In the genomic region with DNA sequence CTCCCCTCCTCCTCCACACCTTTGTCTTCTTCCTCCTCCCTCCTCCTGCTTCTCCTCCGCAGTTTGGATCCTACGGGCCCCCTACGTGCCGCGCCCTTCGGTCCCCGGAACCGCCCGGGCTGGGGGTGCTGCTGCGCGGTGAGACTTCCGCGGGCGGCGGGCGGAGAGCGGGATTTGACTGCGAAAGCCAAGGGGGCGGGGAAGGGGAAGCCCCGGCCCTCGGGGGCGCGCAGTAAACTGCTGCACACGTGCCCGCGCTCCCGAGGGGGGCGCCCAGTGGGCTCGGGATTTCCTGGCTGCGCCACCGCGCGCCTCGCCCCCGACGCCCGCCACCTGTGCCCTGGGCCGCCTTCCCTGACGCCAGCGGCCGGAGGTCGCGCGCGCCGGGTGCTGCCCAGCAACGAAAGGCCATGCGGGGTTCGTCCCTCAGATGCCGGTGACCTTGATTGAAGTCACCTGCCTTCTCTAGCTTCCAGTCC, we compare ENCODE assay signal across 10 cellular contexts. TPM values are rescaled to one million over a fixed set of nuclear protein-coding genes. Genes with fewer than 3 reads are reported as not detected.
DNase-seq lines count a peak whose midpoint lies in the region; ATAC-seq, FAIRE-seq and TF ChIP-seq lines count a peak whose summit lies in the region.
"Had no signal": no experiment of that assay in that cellular context is flagged by ENCODE, and none has a peak within 500 bp of the region (broad histone marks: within the 10 kb centered on the region; RNA-seq: fewer than 3 reads in every experiment).

No MANE protein-coding gene starts in this region.

- H3K36me3 ChIP-seq in MG63 (no peaks in the 10 kb centered on the region), K562 (ENCODE audit: control insufficient read depth, insufficient read depth, low read length) (no peaks in the 10 kb centered on the region)

- TF ChIP-seq RAD21 in K562 (CRISPR knock-in tag; conservative IDR thresholded peaks at IDR 0.05 in 1 of 2, IDR thresholded peaks at IDR 0.05 in 1 of 2), result no peak

- no peaks in the 10 kb centered on the region for H3K9me3 Mint-ChIP-seq in natural killer cell treated with Interleukin-12 subunit alpha and Interleukin-12 subunit beta and Interleukin-15 and Interleukin-18, amount 100 ng/mL, for 72 hours

- H3K27ac Mint-ChIP-seq in natural killer cell treated with Interleukin-12 subunit alpha and Interleukin-12 subunit beta and Interleukin-15 and Interleukin-18, amount 100 ng/mL, for 72 hours, result no peak overlapping the region

- TF ChIP-seq POLR2A in K562 (conservative IDR thresholded peaks at IDR 0.05), result no peak

- H2AFZ ChIP-seq in K562 (ENCODE audit: low read depth, low read length), result 0 out of 2 replicates have a peak overlapping the region, but pooled peaks have one; percentile 40

- H3K27me3 ChIP-seq in MG63 (no peaks in the 10 kb centered on the region), K562 (ENCODE audit: control insufficient read depth in 2 of 2, insufficient read depth in 2 of 2, low read length in 2 of 2) (peaks cover 0 to 4% of the 10 kb centered on the region in 2 experiments; a peak in 1 of 5 replicates)

- in situ Hi-C loops in K562 (cut with MboI), result loop anchor here (5.0 kb wide), 1 partner anchor 700 kb away; no protein-coding TSS in a partner anchor

- peak overlapping the region; percentile 32; the same call in 1 of the 2 replicates for H3K4me2 ChIP-seq in K562 (ENCODE audit: insufficient read depth, low read length)

- TF ChIP-seq EP300 in K562 (IDR thresholded peaks at IDR 0.05; ENCODE audit: low read length), result no peak

- H3K4me3 ChIP-seq in MG63 (peak overlapping the region; percentile 48), K562 (peak overlapping the region; percentile 28)

- H3K36me3 Mint-ChIP-seq in natural killer cell treated with Interleukin-12 subunit alpha and Interleukin-12 subunit beta and Interleukin-15 and Interleukin-18, amount 100 ng/mL, for 72 hours, result peaks cover 17% of the 10 kb centered on the region

- no peaks in the 10 kb centered on the region for H3K79me2 ChIP-seq in K562 (ENCODE audit: control insufficient read depth, insufficient read depth, low read length)

- H3K9me1 ChIP-seq in K562 (ENCODE audit: control insufficient read depth, insufficient read depth, low read length), result no peaks in the 10 kb centered on the region

- 18% methylated on average over 24 of the region's 50 CpGs for WGBS in K562 (ENCODE audit: insufficient coverage, low coverage, missing lambda C conversion rate)

- no peak for FAIRE-seq in K562 (lab: Jason Lieb, UNC)
- FAIRE-seq: A204.1 had no signal

- peaks cover 27 to 28% of the 10 kb centered on the region in 2 donors for H3K4me1 Mint-ChIP-seq in natural killer cell treated with Interleukin-12 subunit alpha and Interleukin-12 subunit beta and Interleukin-15 and Interleukin-18, amount 100 ng/mL, for 72 hours (ENCODE audit: low read depth in 2 of 2)

- TF ChIP-seq CTCF in K562 (IDR thresholded peaks at IDR 0.05 in 2 of 3, conservative IDR thresholded peaks at IDR 0.05 in 1 of 3; ENCODE audit: insufficient read depth in 2 of 3, low read depth in 1 of 3, low read length in 3 of 3), result no peak

- peak overlapping the region; percentile 84 for H3K4me3 Mint-ChIP-seq in natural killer cell treated with Interleukin-12 subunit alpha and Interleukin-12 subunit beta and Interleukin-15 and Interleukin-18, amount 100 ng/mL, for 72 hours

- intact Hi-C loops in K562 (cut with micrococcal nuclease), result loop anchor here (5.0 kb wide), 2 partner anchors 65 to 115 kb away; a partner anchor contains a TSS

- peaks cover 46 to 63% of the 10 kb centered on the region in 2 donors for H3K27me3 Mint-ChIP-seq in natural killer cell treated with Interleukin-12 subunit alpha and Interleukin-12 subunit beta and Interleukin-15 and Interleukin-18, amount 100 ng/mL, for 72 hours

- DNase-seq in DMS153 (lab: John Stamatoyannopoulos, UW) (peak; percentile 22), DMS153 treated with DMSO at 0.1 percent for 48 hours (lab: John Stamatoyannopoulos, UW; ENCODE audit: unreplicated experiment) (no peak), MG63 (peak; percentile 26), K562 (ENCODE audit: extremely low read depth in 1 of 4, low spot score in 3 of 4) (no peak), DMS114 treated with DMSO at 0.1 percent for 48 hours (lab: John Stamatoyannopoulos, UW; ENCODE audit: unreplicated experiment) (no peak), cerebellar nuclear complex (lab: John Stamatoyannopoulos, UW) (no peak), NCI-H1105 (lab: John Stamatoyannopoulos, UW) (no peak)
- DNase-seq in natural killer cell treated with Interleukin-12 subunit alpha and Interleukin-12 subunit beta and Interleukin-15 and Interleukin-18, amount 100 ng/mL, for 72 hours (ENCODE audit: low spot score), result no peak

- H3K9me3 ChIP-seq in MG63, result no peaks in the 10 kb centered on the region
- H3K9me3 ChIP-seq in K562 (replicated peaks; ENCODE audit: control insufficient read depth, insufficient read depth, low read depth, low read length), result peaks cover 4% of the 10 kb centered on the region; the same call in 1 of the 2 replicates

- no peak for ATAC-seq in K562
- peak; percentile 41 to 56 for ATAC-seq in natural killer cell treated with Interleukin-12 subunit alpha and Interleukin-12 subunit beta and Interleukin-15 and Interleukin-18, amount 100 ng/mL, for 72 hours

- no TSS peak for BruUV-seq in K562 (replicated peaks; lab: Mats Ljungman, UMichigan)

- POLR2A ChIA-PET in K562 (lab: Yijun Ruan, JAX), result interaction anchor here (0.8 kb wide), 1 partner anchor 66 kb away, joined by 3 read pairs; no protein-coding TSS in a partner anchor

- no peak overlapping the region for H3K27ac ChIP-seq in K562 (ENCODE audit: extremely low read depth, low read depth, low read length)
- H3K27ac ChIP-seq: VCaP had no signal

- peaks cover 2 to 31% of the 10 kb centered on the region in 2 experiments; a peak in 4 of 5 replicates for H3K4me1 ChIP-seq in K562 (replicated peaks in 1 of 2; ENCODE audit: control insufficient read depth in 2 of 2, insufficient read depth in 2 of 2, low read length in 2 of 2)

- H4K20me1 ChIP-seq in K562 (replicated peaks; ENCODE audit: control insufficient read depth, insufficient read depth, low read length), result no peaks in the 10 kb centered on the region

- peak overlapping the region in 1 of 2 experiments; percentile 20; a peak in 1 of 4 replicates for H3K9ac ChIP-seq in K562 (ENCODE audit: insufficient read depth in 1 of 2, low read depth in 2 of 2, low read length in 2 of 2)

- CTCF ChIA-PET in K562 (lab: Yijun Ruan, JAX; ENCODE audit: low intra/inter-chr PET ratio), result interaction anchor here (3.7 kb wide), 1 partner anchor 696 kb away, joined by 25 read pairs; no protein-coding TSS in a partner anchor

TF ChIP-seq in K562, 482 proteins besides CTCF, POLR2A, EP300 and RAD21 (continues in another document):
- no peak for TF ChIP-seq GATAD2A (IDR thresholded peaks at IDR 0.05)
- no peak for TF ChIP-seq ZNF77 (CRISPR knock-in tag; IDR thresholded peaks at IDR 0.05)
- TF ChIP-seq L3MBTL2 (IDR thresholded peaks at IDR 0.05), result peak; percentile 46; the same call in 1 of the 2 replicates
- TF ChIP-seq, protein P1, sequence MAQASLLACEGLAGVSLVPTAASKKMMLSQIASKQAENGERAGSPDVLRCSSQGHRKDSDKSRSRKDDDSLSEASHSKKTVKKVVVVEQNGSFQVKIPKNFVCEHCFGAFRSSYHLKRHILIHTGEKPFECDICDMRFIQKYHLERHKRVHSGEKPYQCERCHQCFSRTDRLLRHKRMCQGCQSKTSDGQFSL (CRISPR knock-in tag; IDR thresholded peaks at IDR 0.05), result 0 out of 2 replicates have a peak, but pooled peaks have one; percentile 36
- TF ChIP-seq, protein P1 (tag; IDR thresholded peaks at IDR 0.05), result no peak
- TF ChIP-seq, protein P2, sequence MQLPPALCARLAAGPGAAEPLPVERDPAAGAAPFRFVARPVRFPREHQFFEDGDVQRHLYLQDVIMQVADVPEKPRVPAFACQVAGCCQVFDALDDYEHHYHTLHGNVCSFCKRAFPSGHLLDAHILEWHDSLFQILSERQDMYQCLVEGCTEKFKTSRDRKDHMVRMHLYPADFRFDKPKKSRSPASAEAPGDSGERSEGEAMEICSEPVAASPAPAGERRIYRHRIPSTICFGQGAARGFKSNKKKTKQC (CRISPR knock-in tag; IDR thresholded peaks at IDR 0.05), result 0 out of 2 replicates have a peak, but pooled peaks have one; percentile 38

RNA-seq across cellular contexts. Expression of a gene that starts 3.3 kb away (rescaled TPM):
- 1.2 and 1.5 TPM in 2 replicates for total RNA-seq in MG63 (2014; rRNA removed; shearing (Covaris generic); ENCODE audit: low replicate concordance)
- total RNA-seq in K562 (2011; cell fraction: chromatin; rRNA removed; ENCODE audit: low replicate concordance), result 0.42 and 0.74 TPM in 2 replicates
- total RNA-seq in K562 (2011; cell fraction: nucleolus; rRNA removed), result 0.79 and 1.0 TPM in 2 replicates
- 0.51 and 0.61 TPM in 2 replicates for total RNA-seq in K562 (2011; cell fraction: nucleoplasm; rRNA removed)
- 0.32 and 0.73 TPM in 2 replicates for total RNA-seq in K562 (2014; rRNA removed)
- 0.06 and 0.15 TPM in 2 replicates for total RNA-seq in K562 (2014; rRNA removed; fragmentation: Illumina TruSeq; extraction: Trizol)
- total RNA-seq in K562 (2015; rRNA removed; fragmentation: Illumina TruSeq; extraction: Trizol), result 0.54 and 0.60 TPM in 2 replicates
- total RNA-seq in K562 (2021), result 0.69 and 0.85 TPM in 2 replicates
- polyA plus RNA-seq in K562 (2011; rRNA removed), result 0.22 and 0.49 TPM in 2 replicates
- 0.51 and 0.52 TPM in 2 replicates for polyA plus RNA-seq in K562 (2011; cell fraction: cytosol; rRNA removed)
- polyA plus RNA-seq in K562 (2011; cell fraction: nucleus; rRNA removed), result 1.9 and 2.1 TPM in 2 replicates
- polyA plus RNA-seq in K562 (2012), result 0.84 and 0.85 TPM in 2 replicates
- 0.16 and 0.26 TPM in 2 replicates for polyA plus RNA-seq in K562 (2014; fragmentation: Illumina TruSeq; extraction: Trizol)
- under 1 TPM in 1 of 2 experiments, not detected in 1; 0.03 TPM for polyA plus RNA-seq in K562 (2014; fragmentation: Nextera tagmentation; extraction: Ambion mirVana)
- polyA plus RNA-seq in K562 (2014; rRNA removed), result 0.81 and 1.1 TPM in 2 replicates
- polyA minus RNA-seq in K562 (2011; rRNA and poly(A)+ RNA removed), result 0.11 and 0.12 TPM in 2 replicates
- 0.29 and 0.46 TPM in 2 replicates for polyA minus RNA-seq in K562 (2011; cell fraction: cytosol; rRNA and poly(A)+ RNA removed)
- 0.40 and 1.00 TPM in 2 replicates for polyA minus RNA-seq in K562 (2011; cell fraction: nucleus; rRNA and poly(A)+ RNA removed)
- not detected for total RNA-seq in natural killer cell treated with Interleukin-12 subunit alpha and Interleukin-12 subunit beta and Interleukin-15 and Interleukin-18, amount 100 ng/mL, for 72 hours

Comparison
In these comparisons a context has a peak if more than half of its experiments do, and no peak if none do; other contexts are left out.
1. DNase-seq: peak in DMS153 (single experiment) and MG63 (single experiment); none in DMS153 treated with DMSO at 0.1 percent for 48 hours (single experiment), K562 (0 of 4), natural killer cell treated with Interleukin-12 subunit alpha and Interleukin-12 subunit beta and Interleukin-15 and Interleukin-18, amount 100 ng/mL, for 72 hours (single experiment), DMS114 treated with DMSO at 0.1 percent for 48 hours (single experiment), cerebellar nuclear complex (0 of 2) and NCI-H1105 (single experiment).